ENCODE assay signal across 31 cellular contexts in genomic region chr19:6007866-6008265, GRCh38.
"Had no signal": no experiment of that assay in that cellular context is flagged by ENCODE, and none has a peak within 500 bp of the region (broad histone marks: within the 10 kb centered on the region; RNA-seq: fewer than 3 reads in every experiment).

No MANE protein-coding gene starts in this region.

- H3K27ac Mint-ChIP-seq: immature natural killer cell; stimulated activated naive B cell treated with anti-CD40 and anti-IgM and Interleukin-4, amounts not matched to agents 10 μg/mL and 1 μg/mL and 100 μg/mL, for 72 hours had no signal

- H3K27me3 ChIP-seq: left lung, neutrophil, ovary, stomach, tibial artery, upper lobe of right lung had no signal

- H3K4me1 Mint-ChIP-seq: immature natural killer cell; stimulated activated naive B cell treated with anti-CD40 and anti-IgM and Interleukin-4, amounts not matched to agents 10 μg/mL and 1 μg/mL and 100 μg/mL, for 72 hours had no signal

- H3K4me3 ChIP-seq: left lung, lower lobe of right lung, ovary, prostate gland, skin epidermis, stomach, thoracic aorta, tibial artery, upper lobe of right lung had no signal

- H3K4me3 Mint-ChIP-seq: immature natural killer cell; naive thymus-derived CD8-positive, alpha-beta T cell; neural crest cell; stimulated activated naive B cell treated with anti-CD40 and anti-IgM and Interleukin-4, amounts not matched to agents 10 μg/mL and 1 μg/mL and 100 μg/mL, for 72 hours had no signal

- H3K36me3 ChIP-seq: ovary, prostate gland had no signal

- ATAC-seq: left colon; left lung; naive thymus-derived CD8-positive, alpha-beta T cell; right cardiac atrium; sciatic nerve; stimulated activated naive B cell treated with anti-CD40 and anti-IgM and Interleukin-4, amounts not matched to agents 10 μg/mL and 1 μg/mL and 100 μg/mL, for 72 hours; stimulated activated naive CD8-positive, alpha-beta T cell treated with anti-CD3 and anti-CD28 coated beads, Interleukin-15, Interleukin-2, amounts not matched to agents 100 U/mL and 50 U/mL, for 24 hours; upper lobe of right lung had no signal

- DNase-seq: hippocampal formation; immature natural killer cell; left colon; lower lobe of right lung; mammary epithelial cell; mesenchymal stem cell; naive thymus-derived CD8-positive, alpha-beta T cell; occipital lobe; ovary; retina; right cardiac atrium; stimulated activated CD4-positive, alpha-beta T cell treated with anti-CD3 and anti-CD28 coated beads, Interleukin-12 subunit alpha, Interleukin-12 subunit beta, amount 100 ng/mL, for 4 hours; stimulated activated CD4-positive, alpha-beta T cell treated with anti-CD3 and anti-CD28 coated beads, Interleukin-15, amount 100 ng/mL, for 24 hours; stimulated activated CD4-positive, alpha-beta T cell treated with anti-CD3 and anti-CD28 coated beads, Interleukin-2, amount 100 ng/mL, for 24 hours; stimulated activated CD4-positive, alpha-beta T cell treated with anti-CD3 and anti-CD28 coated beads, Interleukin-4, amount 100 ng/mL, for 1 hour; stimulated activated naive B cell treated with anti-CD40 and anti-IgM and Interleukin-4, amounts not matched to agents 10 μg/mL and 1 μg/mL and 100 μg/mL, for 72 hours; stimulated activated naive CD8-positive, alpha-beta T cell treated with anti-CD3 and anti-CD28 coated beads, Interleukin-15, Interleukin-2, amounts not matched to agents 100 U/mL and 50 U/mL, for 24 hours; stomach; tibial artery; trophoblast cell; upper lobe of right lung had no signal

- H3K9me3 Mint-ChIP-seq: immature natural killer cell; naive thymus-derived CD8-positive, alpha-beta T cell; neural crest cell; stimulated activated naive B cell treated with anti-CD40 and anti-IgM and Interleukin-4, amounts not matched to agents 10 μg/mL and 1 μg/mL and 100 μg/mL, for 72 hours had no signal

- H3K36me3 Mint-ChIP-seq: immature natural killer cell had no signal

- FAIRE-seq: islet of Langerhans, kidney, urothelium cell line had no signal

- H3K27me3 Mint-ChIP-seq: naive thymus-derived CD8-positive, alpha-beta T cell; stimulated activated naive B cell treated with anti-CD40 and anti-IgM and Interleukin-4, amounts not matched to agents 10 μg/mL and 1 μg/mL and 100 μg/mL, for 72 hours had no signal

- H3K27ac ChIP-seq: left lung, lower lobe of right lung, neutrophil, ovary, prostate gland, skin epidermis, stomach, thoracic aorta, tibial artery, upper lobe of right lung had no signal

- H3K4me1 ChIP-seq: left lung, lower lobe of right lung, prostate gland, stomach, tibial artery, upper lobe of right lung had no signal

- H3K9me3 ChIP-seq: left lung, lower lobe of right lung, neutrophil, ovary, prostate gland, stomach, thoracic aorta, tibial artery, upper lobe of right lung had no signal
